In genomic region chr5:42851441-42851840, GRCh38 we compare ENCODE assay signal across 16 cellular contexts. TPM values are rescaled to one million over a fixed set of nuclear protein-coding genes. Genes with fewer than 3 reads are reported as not detected.
A peak's percentile ranks its signal among the peaks of the same experiment; 100 is the strongest.
DNase-seq lines count a peak whose midpoint lies in the region; ATAC-seq, FAIRE-seq and TF ChIP-seq lines count a peak whose summit lies in the region.
"Had no signal": no experiment of that assay in that cellular context is flagged by ENCODE, and none has a peak within 500 bp of the region (broad histone marks: within the 10 kb centered on the region; RNA-seq: fewer than 3 reads in every experiment).

No MANE protein-coding gene starts in this region.

- H3K9me3 Mint-ChIP-seq in activated naive CD8-positive, alpha-beta T cell treated with anti-CD3 and anti-CD28 coated beads for 36 hours = no peaks in the 10 kb centered on the region
- H3K9me3 Mint-ChIP-seq: H9 had no signal

- intact Hi-C loops in HepG2 (cut with micrococcal nuclease; ENCODE audit: unreplicated experiment) = no loop called here

- 17 to 60% (median 32%) methylated on average over 6 of the region's 6 CpGs for WGBS in small intestine, 3 donors
- 97% methylated on average over 6 of the region's 6 CpGs for WGBS in HepG2 (ENCODE audit: low lambda C conversion rate)

- H2AFZ ChIP-seq in HepG2 (ENCODE audit: low read length) = no peak overlapping the region

- H3K79me2 ChIP-seq in HepG2 (ENCODE audit: insufficient read depth, low read length) = peaks cover 53% of the 10 kb centered on the region

- ATAC-seq in HepG2 = no peak
- ATAC-seq in GM19328 (IDR thresholded peaks at IDR 0.05; ENCODE audit: unreplicated experiment) = no peak

- peaks cover 9% of the 10 kb centered on the region for H3K9me3 ChIP-seq in SJCRH30 (replicated peaks)
- no peaks in the 10 kb centered on the region for H3K9me3 ChIP-seq in small intestine (ENCODE audit: control insufficient read depth, low read depth)
- H3K9me3 ChIP-seq in HepG2 (ENCODE audit: low read length) = no peaks in the 10 kb centered on the region

- H3K4me3 ChIP-seq in SJCRH30 (no peak overlapping the region), epithelial cell of proximal tubule (ENCODE audit: low read depth, low read length) (no peak overlapping the region), small intestine (ENCODE audit: low read depth in 1 of 2, low read length in 2 of 2) (no peak overlapping the region), HepG2 (replicated peaks in 1 of 3; ENCODE audit: insufficient read depth in 1 of 3, low read depth in 2 of 3, low read length in 3 of 3) (no peak overlapping the region)
- H3K4me3 ChIP-seq: SK-N-MC had no signal

- peaks cover 4% of the 10 kb centered on the region for H3K27me3 Mint-ChIP-seq in activated naive CD8-positive, alpha-beta T cell treated with anti-CD3 and anti-CD28 coated beads for 36 hours

- BruUV-seq in HepG2 (replicated peaks; lab: Mats Ljungman, UMichigan) = no TSS peak

- H3K36me3 ChIP-seq in SJCRH30 (no peaks in the 10 kb centered on the region), small intestine (ENCODE audit: control insufficient read depth in 2 of 2, insufficient read depth in 2 of 2, low read length in 2 of 2) (no peaks in the 10 kb centered on the region), HepG2 (replicated peaks in 1 of 2; ENCODE audit: control insufficient read depth in 1 of 2, insufficient read depth in 2 of 2, low read length in 2 of 2) (no peaks in the 10 kb centered on the region; a peak in 1 of 5 replicates)

- peaks cover 50% of the 10 kb centered on the region for H3K4me1 ChIP-seq in SJCRH30
- H3K4me1 ChIP-seq in small intestine (ENCODE audit: control insufficient read depth in 2 of 2, insufficient read depth in 1 of 2, low read depth in 1 of 2, low read length in 1 of 2) = peaks cover 2 to 4% of the 10 kb centered on the region in 2 donors
- H3K4me1 ChIP-seq in HepG2 (ENCODE audit: insufficient read depth, low read length) = peaks cover 81% of the 10 kb centered on the region

- TF ChIP-seq EP300 in HepG2 (IDR thresholded peaks at IDR 0.05; ENCODE audit: low read depth in 2 of 2, low read length in 2 of 2) (no peak), HepG2 (CRISPR knock-in tag; IDR thresholded peaks at IDR 0.05; ENCODE audit: borderline replicate concordance) (no peak)

- POLR2A ChIA-PET in HepG2 (lab: Yijun Ruan, JAX) = no interaction called here

- no peak overlapping the region for H3K4me2 ChIP-seq in HepG2 (ENCODE audit: low read depth, low read length)

- no peak for DNase-seq in H54 (ENCODE audit: insufficient read length, low spot score)
- DNase-seq in SJCRH30 = peak in 1 of 2 experiments; percentile 53
- DNase-seq in epithelial cell of proximal tubule (ENCODE audit: low read depth) = peak; percentile 4
- DNase-seq in small intestine = peak; percentile 81
- DNase-seq in HepG2 (ENCODE audit: low spot score) = no peak
- DNase-seq in activated naive CD8-positive, alpha-beta T cell treated with anti-CD3 and anti-CD28 coated beads for 36 hours = no peak
- DNase-seq: DND-41, GDM1, H9, IMR-90, NCI-H1048, NCI-H187, NCI-H69 had no signal

- no peaks in the 10 kb centered on the region for H4K20me1 ChIP-seq in HepG2 (ENCODE audit: insufficient read depth, low read length)

- CTCF ChIA-PET in HepG2 (lab: Yijun Ruan, JAX; ENCODE audit: low intra/inter-chr PET ratio, low total read pairs) = no interaction called here

- in situ Hi-C loops in HepG2 (cut with HindIII; ENCODE audit: extremely low pct_ligation_motif_present, low pct_unique_long_range_greater_than_20kb) = no loop called here

- no peaks in the 10 kb centered on the region for H3K36me3 Mint-ChIP-seq in activated naive CD8-positive, alpha-beta T cell treated with anti-CD3 and anti-CD28 coated beads for 36 hours
- H3K36me3 Mint-ChIP-seq: CD14-positive monocyte had no signal

- peak overlapping the region; percentile 9; the same call in 1 of the 2 replicates for H3K27ac ChIP-seq in SJCRH30
- H3K27ac ChIP-seq in small intestine (ENCODE audit: low read depth in 1 of 2, low read length in 1 of 2) = peak overlapping the region in 1 of 2 donors; percentile 11
- no peak overlapping the region for H3K27ac ChIP-seq in HepG2 (ENCODE audit: extremely low read length, insufficient read depth, low read length)
- H3K27ac ChIP-seq: SK-N-MC had no signal

- H3K27ac Mint-ChIP-seq in activated naive CD8-positive, alpha-beta T cell treated with anti-CD3 and anti-CD28 coated beads for 36 hours = no peak overlapping the region
- H3K27ac Mint-ChIP-seq: CD14-positive monocyte, H9 had no signal

- H3K9ac ChIP-seq in HepG2 (ENCODE audit: insufficient read depth, low read depth, low read length) = no peak overlapping the region

- TF ChIP-seq CTCF in epithelial cell of proximal tubule (conservative IDR thresholded peaks at IDR 0.05; ENCODE audit: low read depth, low read length) (no peak), HepG2 (CRISPR knock-in tag; IDR thresholded peaks at IDR 0.05) (no peak)

- no peak overlapping the region for H3K4me3 Mint-ChIP-seq in activated naive CD8-positive, alpha-beta T cell treated with anti-CD3 and anti-CD28 coated beads for 36 hours
- H3K4me3 Mint-ChIP-seq: CD14-positive monocyte, H9 had no signal

- FAIRE-seq in H54 (lab: Jason Lieb, UNC) = peak; percentile 60
- no peak for FAIRE-seq in small intestine (lab: Jason Lieb, UNC)
- FAIRE-seq in HepG2 (lab: Jason Lieb, UNC) = no peak

- no peak for TF ChIP-seq RAD21 in HepG2 (CRISPR knock-in tag; IDR thresholded peaks at IDR 0.05)

- TF ChIP-seq POLR2A in H54 (IDR thresholded peaks at IDR 0.05; ENCODE audit: low read depth, low read length) (no peak), HepG2 (IDR thresholded peaks at IDR 0.05; ENCODE audit: insufficient read depth in 1 of 2, low read depth in 2 of 2, low read length in 2 of 2) (no peak)

- H3K27me3 ChIP-seq in SJCRH30 (no peaks in the 10 kb centered on the region), small intestine (ENCODE audit: control insufficient read depth in 2 of 2, insufficient read depth in 2 of 2, low read length in 2 of 2) (no peaks in the 10 kb centered on the region), HepG2 (ENCODE audit: control insufficient read depth in 1 of 2, insufficient read depth in 2 of 2, low read length in 2 of 2) (no peaks in the 10 kb centered on the region)

- H3K4me1 Mint-ChIP-seq in activated naive CD8-positive, alpha-beta T cell treated with anti-CD3 and anti-CD28 coated beads for 36 hours = no peaks in the 10 kb centered on the region
- H3K4me1 Mint-ChIP-seq: CD14-positive monocyte, H9 had no signal

TF ChIP-seq in HepG2, 621 proteins besides CTCF, POLR2A, EP300 and RAD21:
- TF ChIP-seq NFKB2 (CRISPR knock-in tag; IDR thresholded peaks at IDR 0.05; ENCODE audit: borderline replicate concordance) = no peak
- TF ChIP-seq, protein P1, sequence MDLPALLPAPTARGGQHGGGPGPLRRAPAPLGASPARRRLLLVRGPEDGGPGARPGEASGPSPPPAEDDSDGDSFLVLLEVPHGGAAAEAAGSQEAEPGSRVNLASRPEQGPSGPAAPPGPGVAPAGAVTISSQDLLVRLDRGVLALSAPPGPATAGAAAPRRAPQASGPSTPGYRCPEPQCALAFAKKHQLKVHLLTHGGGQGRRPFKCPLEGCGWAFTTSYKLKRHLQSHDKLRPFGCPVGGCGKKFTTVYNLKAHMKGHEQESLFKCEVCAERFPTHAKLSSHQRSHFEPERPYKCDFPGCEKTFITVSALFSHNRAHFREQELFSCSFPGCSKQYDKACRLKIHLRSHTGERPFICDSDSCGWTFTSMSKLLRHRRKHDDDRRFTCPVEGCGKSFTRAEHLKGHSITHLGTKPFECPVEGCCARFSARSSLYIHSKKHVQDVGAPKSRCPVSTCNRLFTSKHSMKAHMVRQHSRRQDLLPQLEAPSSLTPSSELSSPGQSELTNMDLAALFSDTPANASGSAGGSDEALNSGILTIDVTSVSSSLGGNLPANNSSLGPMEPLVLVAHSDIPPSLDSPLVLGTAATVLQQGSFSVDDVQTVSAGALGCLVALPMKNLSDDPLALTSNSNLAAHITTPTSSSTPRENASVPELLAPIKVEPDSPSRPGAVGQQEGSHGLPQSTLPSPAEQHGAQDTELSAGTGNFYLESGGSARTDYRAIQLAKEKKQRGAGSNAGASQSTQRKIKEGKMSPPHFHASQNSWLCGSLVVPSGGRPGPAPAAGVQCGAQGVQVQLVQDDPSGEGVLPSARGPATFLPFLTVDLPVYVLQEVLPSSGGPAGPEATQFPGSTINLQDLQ (CRISPR knock-in tag; IDR thresholded peaks at IDR 0.05) = no peak

RNA-seq across cellular contexts. Expression of gene SELENOP, which starts 39.7 kb away (rescaled TPM):
- 195 and 221 TPM in 2 replicates for total RNA-seq in SJCRH30 (2014; rRNA removed; shearing (Covaris generic))
- total RNA-seq in epithelial cell of proximal tubule = 2.1 and 11.9 TPM in 2 replicates
- 100 to 1,000 TPM; 204 to 735 (median 705) TPM for polyA plus RNA-seq in small intestine
- 1,596 and 1,895 TPM in 2 replicates for total RNA-seq in HepG2 (2016; rRNA removed; fragmentation: Illumina TruSeq; extraction: Trizol)
- total RNA-seq in HepG2 (2016; cell fraction: cytosol; rRNA removed; fragmentation: Illumina TruSeq; extraction: Trizol; ENCODE audit: low read depth) = 296 and 300 TPM in 2 replicates
- 1,577 and 1,852 TPM in 2 replicates for total RNA-seq in HepG2 (2016; cell fraction: insoluble cytoplasmic fraction; rRNA removed; fragmentation: Illumina TruSeq; extraction: Trizol)
- 957 and 1,066 TPM in 2 replicates for total RNA-seq in HepG2 (2016; cell fraction: membrane; rRNA removed; fragmentation: Illumina TruSeq; extraction: Trizol)
- 1,184 and 1,437 TPM in 2 replicates for total RNA-seq in HepG2 (2016; cell fraction: nucleus; rRNA removed; fragmentation: Illumina TruSeq; extraction: Trizol)
- 1,422 and 2,083 TPM in 2 replicates for polyA plus RNA-seq in HepG2 (2011; rRNA removed)
- polyA plus RNA-seq in HepG2 (2011; cell fraction: cytosol; rRNA removed) = 1,126 and 1,365 TPM in 2 replicates
- 348 and 391 TPM in 2 replicates for polyA plus RNA-seq in HepG2 (2011; cell fraction: nucleus; rRNA removed)
- 1,145 and 1,833 TPM in 2 replicates for polyA plus RNA-seq in HepG2 (2012)
- polyA plus RNA-seq in HepG2 (2016; cell fraction: cytosol; fragmentation: Illumina TruSeq; extraction: Trizol; ENCODE audit: low read depth) = 164 and 181 TPM in 2 replicates
- 1,195 and 1,209 TPM in 2 replicates for polyA plus RNA-seq in HepG2 (2016; cell fraction: insoluble cytoplasmic fraction; fragmentation: Illumina TruSeq; extraction: Trizol; ENCODE audit: low read depth)
- polyA plus RNA-seq in HepG2 (2016; cell fraction: membrane; fragmentation: Illumina TruSeq; extraction: Trizol; ENCODE audit: low read depth) = 458 and 520 TPM in 2 replicates
- polyA plus RNA-seq in HepG2 (2016; cell fraction: nucleus; fragmentation: Illumina TruSeq; extraction: Trizol; ENCODE audit: insufficient read depth, low read depth) = 1,480 and 1,518 TPM in 2 replicates
- 1.0 and 783 TPM in 2 replicates for polyA minus RNA-seq in HepG2 (2011; rRNA and poly(A)+ RNA removed; ENCODE audit: low replicate concordance)
- 1,217 and 1,367 TPM in 2 replicates for polyA minus RNA-seq in HepG2 (2011; cell fraction: cytosol; rRNA and poly(A)+ RNA removed)
- 527 and 880 TPM in 2 replicates for polyA minus RNA-seq in HepG2 (2011; cell fraction: nucleus; rRNA and poly(A)+ RNA removed)
- not detected for total RNA-seq in activated naive CD8-positive, alpha-beta T cell treated with anti-CD3 and anti-CD28 coated beads for 36 hours

Comparison
In these comparisons a context has a peak if more than half of its experiments do, and no peak if none do; other contexts are left out.
1. DNase-seq: peak in epithelial cell of proximal tubule (single experiment) and small intestine (single experiment); none in H54 (single experiment), HepG2 (single experiment) and activated naive CD8-positive, alpha-beta T cell treated with anti-CD3 and anti-CD28 coated beads for 36 hours (single experiment).
2. RNA of gene SELENOP, which starts 39.7 kb away (total RNA-seq): 296 to 1,895 TPM in HepG2 and 195 to 221 TPM in SJCRH30; 2.1 to 11.9 TPM in epithelial cell of proximal tubule and not detected in activated naive CD8-positive, alpha-beta T cell treated with anti-CD3 and anti-CD28 coated beads for 36 hours; every median in the first group is over 10 times any median in the second.